Comparison of ENCODE assay signal across 11 cellular contexts in the genomic region with DNA sequence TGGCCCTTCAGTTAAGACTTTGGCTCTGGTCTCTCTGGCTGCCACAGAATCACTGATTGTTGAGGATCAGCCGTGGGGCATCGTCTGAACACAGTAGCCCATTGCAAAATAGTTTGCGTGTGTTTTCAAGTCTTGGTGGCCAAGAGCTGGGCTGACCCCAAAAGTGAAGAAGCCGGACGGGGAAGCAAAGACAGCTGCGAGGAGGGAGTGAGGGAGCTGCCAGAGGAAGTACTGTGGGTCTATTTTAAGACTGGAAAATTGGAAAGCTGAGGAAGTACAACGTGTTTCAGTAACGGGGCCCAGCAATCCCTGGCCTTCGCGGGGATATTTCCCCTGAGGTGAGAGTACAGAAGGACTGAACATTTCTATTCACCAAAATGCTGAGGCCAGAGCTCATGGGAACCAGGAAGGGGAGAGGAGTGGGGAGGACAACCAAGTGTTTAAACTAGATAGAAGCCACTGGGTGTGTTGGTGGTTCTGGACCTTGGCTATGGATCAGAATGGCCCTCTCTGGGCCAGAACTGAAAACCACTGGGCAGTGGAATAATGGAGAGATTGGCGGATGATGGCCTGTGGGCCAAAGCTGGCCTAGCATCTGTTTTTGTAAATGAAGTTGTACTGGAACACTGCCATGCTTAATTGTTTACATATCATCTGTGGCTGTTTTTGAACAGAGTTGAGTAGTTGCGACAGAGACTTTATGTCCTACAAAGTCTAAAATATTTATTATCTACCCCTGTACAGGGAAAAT. TPM values are rescaled to one million over a fixed set of nuclear protein-coding genes. Genes with fewer than 3 reads are reported as not detected.
DNase-seq lines count a peak whose midpoint lies in the region; ATAC-seq and TF ChIP-seq lines count a peak whose summit lies in the region.
"Had no signal": no experiment of that assay in that cellular context is flagged by ENCODE, and none has a peak within 500 bp of the region (broad histone marks: within the 10 kb centered on the region; RNA-seq: fewer than 3 reads in every experiment).

No MANE protein-coding gene starts in this region.

- H3F3A ChIP-seq in smooth muscle cell (ENCODE audit: low read depth): no peaks in the 10 kb centered on the region

- no peaks in the 10 kb centered on the region for H4K20me1 ChIP-seq in mammary epithelial cell (ENCODE audit: insufficient read depth, low read length)
- no peaks in the 10 kb centered on the region for H4K20me1 ChIP-seq in hepatocyte (ENCODE audit: insufficient read depth, poor library complexity, severe bottlenecking)
- no peaks in the 10 kb centered on the region for H4K20me1 ChIP-seq in smooth muscle cell (ENCODE audit: low read depth)

- H3K9ac ChIP-seq in mammary epithelial cell (ENCODE audit: insufficient read depth, low read length) (no peak overlapping the region), smooth muscle cell (ENCODE audit: low read depth) (no peak overlapping the region)

- no peak for TF ChIP-seq CTCF in mammary epithelial cell (conservative IDR thresholded peaks at IDR 0.05 in 1 of 2, IDR thresholded peaks at IDR 0.05 in 1 of 2; ENCODE audit: extremely low read depth in 1 of 2, insufficient read depth in 1 of 2, low read depth in 1 of 2, low read length in 2 of 2)
- no peak for TF ChIP-seq CTCF in hepatocyte (IDR thresholded peaks at IDR 0.05; ENCODE audit: poor library complexity)
- TF ChIP-seq CTCF in prostate gland (IDR thresholded peaks at IDR 0.05): no peak
- TF ChIP-seq CTCF in smooth muscle cell (IDR thresholded peaks at IDR 0.05; ENCODE audit: borderline replicate concordance, insufficient read depth, poor library complexity, severe bottlenecking): no peak

- H3K4me3 ChIP-seq in mammary epithelial cell (replicated peaks in 1 of 3; ENCODE audit: insufficient read depth in 1 of 3, low read depth in 2 of 3, low read length in 3 of 3) (no peak overlapping the region), hepatocyte (no peak overlapping the region), prostate gland (no peak overlapping the region), smooth muscle cell (no peak overlapping the region)

- peak overlapping the region; percentile 24 for H2AFZ ChIP-seq in mammary epithelial cell (ENCODE audit: low read depth, low read length)
- H2AFZ ChIP-seq in hepatocyte: no peak overlapping the region
- H2AFZ ChIP-seq in smooth muscle cell (ENCODE audit: low read depth): no peak overlapping the region

- H3K27me3 ChIP-seq in mammary epithelial cell (ENCODE audit: insufficient read depth, low read length): no peaks in the 10 kb centered on the region
- H3K27me3 ChIP-seq in hepatocyte: no peaks in the 10 kb centered on the region
- H3K27me3 ChIP-seq in prostate gland (replicated peaks; ENCODE audit: insufficient read depth): no peaks in the 10 kb centered on the region
- no peaks in the 10 kb centered on the region for H3K27me3 ChIP-seq in smooth muscle cell (ENCODE audit: low read depth)

- CTCF ChIA-PET in mammary epithelial cell (lab: Charles Lee; ENCODE audit: low non-redundant PET): no interaction called here

- no peak overlapping the region for H3K27ac ChIP-seq in mammary epithelial cell (ENCODE audit: insufficient read depth, low read depth, low read length)
- peak overlapping the region; percentile 51 for H3K27ac ChIP-seq in hepatocyte
- H3K27ac ChIP-seq in prostate gland: peak overlapping the region; percentile 28 to 56
- no peak overlapping the region for H3K27ac ChIP-seq in smooth muscle cell (ENCODE audit: low read depth)

- no peaks in the 10 kb centered on the region for H3K36me3 ChIP-seq in mammary epithelial cell (ENCODE audit: insufficient read depth, low read length)
- no peaks in the 10 kb centered on the region for H3K36me3 ChIP-seq in hepatocyte (replicated peaks; ENCODE audit: insufficient read depth, low read depth)
- no peaks in the 10 kb centered on the region for H3K36me3 ChIP-seq in prostate gland
- H3K36me3 ChIP-seq in smooth muscle cell (ENCODE audit: low read depth): no peaks in the 10 kb centered on the region

- dilution Hi-C loops in mammary epithelial cell (cut with HindIII; ENCODE audit: low sequenced_read_pairs): no loop called here

- no peak for ATAC-seq in HG02678 (IDR thresholded peaks at IDR 0.05; ENCODE audit: unreplicated experiment)
- ATAC-seq: activated naive CD8-positive, alpha-beta T cell treated with anti-CD3 and anti-CD28 coated beads, Interleukin-2, amount 50 U/mL, for 24 hours had no signal

- WGBS in mammary epithelial cell (ENCODE audit: low coverage, missing lambda C conversion rate): 33% methylated on average over 11 of the region's 12 CpGs
- WGBS in hepatocyte (ENCODE audit: low lambda C conversion rate, missing lambda C conversion rate): 85% methylated on average over 12 of the region's 12 CpGs
- WGBS in prostate gland: 48% methylated on average over 12 of the region's 12 CpGs
- 82% methylated on average over 12 of the region's 12 CpGs for WGBS in smooth muscle cell (ENCODE audit: low lambda C conversion rate)

- intact Hi-C loops in mammary epithelial cell (cut with micrococcal nuclease) (no loop called here), prostate gland (cut with DNase I) (no loop called here)

- no peaks in the 10 kb centered on the region for H3K9me2 ChIP-seq in hepatocyte (replicated peaks; ENCODE audit: insufficient read depth)

- H3K79me2 ChIP-seq in mammary epithelial cell (ENCODE audit: insufficient read depth, low read length) (no peaks in the 10 kb centered on the region), hepatocyte (no peaks in the 10 kb centered on the region), smooth muscle cell (ENCODE audit: low read depth) (no peaks in the 10 kb centered on the region)

- DNase-seq in C1 segment of cervical spinal cord (lab: John Stamatoyannopoulos, UW): peak in 8 of 14 donors; percentile 33 to 66 (median 55)
- no peak for DNase-seq in mammary epithelial cell
- DNase-seq in hepatocyte (ENCODE audit: low spot score): no peak
- DNase-seq in prostate gland (ENCODE audit: low spot score): no peak
- no peak for DNase-seq in HK-2 (ENCODE audit: unreplicated experiment)
- DNase-seq in T1000 (lab: John Stamatoyannopoulos, UW): no peak
- DNase-seq in smooth muscle cell (lab: John Stamatoyannopoulos, UW; ENCODE audit: unreplicated experiment): no peak
- DNase-seq: activated naive CD8-positive, alpha-beta T cell treated with anti-CD3 and anti-CD28 coated beads, Interleukin-2, amount 50 U/mL, for 24 hours; immature natural killer cell; NCI-H774 had no signal

- no peak overlapping the region for H3K4me2 ChIP-seq in mammary epithelial cell (ENCODE audit: insufficient read depth, low read depth, low read length)
- no peak overlapping the region for H3K4me2 ChIP-seq in hepatocyte
- no peak overlapping the region for H3K4me2 ChIP-seq in smooth muscle cell

- no peak for TF ChIP-seq POLR2A in prostate gland (IDR thresholded peaks at IDR 0.05)

- H3K9me3 ChIP-seq in mammary epithelial cell (replicated peaks; ENCODE audit: insufficient read depth, low read length) (no peaks in the 10 kb centered on the region), hepatocyte (ENCODE audit: low read depth) (no peaks in the 10 kb centered on the region), prostate gland (no peaks in the 10 kb centered on the region), smooth muscle cell (replicated peaks; ENCODE audit: low read depth) (no peaks in the 10 kb centered on the region)

- BruUV-seq in mammary epithelial cell (replicated peaks; lab: Mats Ljungman, UMichigan): no TSS peak

- in situ Hi-C loops in mammary epithelial cell (cut with MboI; ENCODE audit: low sequenced_read_pairs in 2 of 2): no loop called here

- no peaks in the 10 kb centered on the region for H3K4me1 ChIP-seq in mammary epithelial cell (ENCODE audit: insufficient read depth, low read length)
- H3K4me1 ChIP-seq in hepatocyte (ENCODE audit: insufficient read depth): no peaks in the 10 kb centered on the region
- H3K4me1 ChIP-seq in prostate gland (replicated peaks): no peaks in the 10 kb centered on the region
- H3K4me1 ChIP-seq in smooth muscle cell (ENCODE audit: low read depth): no peaks in the 10 kb centered on the region

RNA-seq across cellular contexts. Expression of gene LIMD1, which starts 34.1 kb away (rescaled TPM):
- total RNA-seq in mammary epithelial cell: 10 to 100 TPM; 15.7 to 21.7 TPM
- polyA plus RNA-seq in mammary epithelial cell: 8.1 TPM
- polyA minus RNA-seq in mammary epithelial cell: 86.4 TPM
- total RNA-seq in hepatocyte: 12.1 and 12.5 TPM in 2 replicates
- polyA plus RNA-seq in hepatocyte: 6.7 and 7.3 TPM in 2 replicates
- 10 to 100 TPM; 34.2 to 40.2 TPM for total RNA-seq in prostate gland
- total RNA-seq in smooth muscle cell: 3.8 and 4.6 TPM in 2 replicates
- polyA plus RNA-seq in smooth muscle cell: 3.6 and 4.2 TPM in 2 replicates

Comparison
In these comparisons a context has a peak if more than half of its experiments do, and no peak if none do; other contexts are left out.
1. DNase-seq: peak in C1 segment of cervical spinal cord (8 of 14); none in mammary epithelial cell (single experiment), hepatocyte (single experiment), prostate gland (single experiment), HK-2 (single experiment), T1000 (single experiment) and smooth muscle cell (single experiment).
2. H3K27ac ChIP-seq: peak in hepatocyte (single experiment) and prostate gland (2 of 2); none in mammary epithelial cell (single experiment) and smooth muscle cell (single experiment).